ENCODE assay signal across 10 cellular contexts in the genomic region with DNA sequence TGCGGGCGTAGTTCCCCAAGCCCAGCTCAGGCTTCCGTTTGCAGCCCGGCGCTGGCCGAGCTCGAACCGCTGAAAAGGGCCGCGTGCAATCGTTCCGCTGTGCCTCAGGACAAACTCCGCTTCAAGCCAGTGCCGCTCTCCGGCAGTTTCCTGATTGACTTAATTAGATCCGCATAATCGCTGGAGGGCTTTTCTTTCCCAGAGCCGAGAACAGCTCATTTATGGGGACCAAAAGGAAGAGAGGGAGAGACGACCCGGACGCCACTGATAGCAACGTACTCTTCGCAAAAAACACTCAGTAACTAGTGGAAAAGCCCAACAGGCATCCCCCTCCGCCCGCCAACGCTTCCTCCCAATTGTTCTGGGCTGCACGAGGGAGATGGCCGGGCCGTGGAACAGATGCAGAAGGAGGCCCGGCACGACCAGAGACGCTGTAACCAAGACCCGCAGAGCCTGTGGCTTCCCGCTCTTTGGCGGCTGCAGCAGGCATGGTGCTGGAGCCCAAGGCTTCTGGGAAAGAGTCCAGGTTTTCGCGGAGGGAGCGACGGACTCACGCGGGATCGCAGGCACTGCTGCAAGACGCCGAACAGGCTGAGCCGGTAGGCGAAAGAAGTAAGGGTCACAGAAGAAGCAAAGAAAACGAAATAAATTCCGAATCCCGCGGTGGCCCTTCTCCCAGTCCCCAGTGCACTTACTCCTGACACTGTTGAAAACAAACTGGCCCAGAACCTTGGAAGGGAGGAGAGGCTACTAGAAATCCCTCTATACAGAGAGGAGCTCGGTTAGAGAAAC. TPM values are rescaled to one million over a fixed set of nuclear protein-coding genes. Genes with fewer than 3 reads are reported as not detected.
A peak's percentile ranks its signal among the peaks of the same experiment; 100 is the strongest.
DNase-seq lines count a peak whose midpoint lies in the region; ATAC-seq, FAIRE-seq and TF ChIP-seq lines count a peak whose summit lies in the region.
"Had no signal": no experiment of that assay in that cellular context is flagged by ENCODE, and none has a peak within 500 bp of the region (broad histone marks: within the 10 kb centered on the region; RNA-seq: fewer than 3 reads in every experiment).

No MANE protein-coding gene starts in this region.

- no peak for FAIRE-seq in H54 (lab: Jason Lieb, UNC)

- peaks cover 65% of the 10 kb centered on the region for H3K27me3 Mint-ChIP-seq in activated naive CD4-positive, alpha-beta T cell treated with anti-CD3 and anti-CD28 coated beads, Interleukin-2, amount 10 ng/mL, durations not matched to agents 7 days and 5 days

- H3K27ac ChIP-seq in mesenchymal stem cell (ENCODE audit: low read length, poor library complexity, severe bottlenecking) = no peak overlapping the region
- H3K27ac ChIP-seq in upper lobe of left lung = no peak overlapping the region

- H2BK12ac ChIP-seq in mesenchymal stem cell (ENCODE audit: low read length in 2 of 2) = no peak overlapping the region

- H4K91ac ChIP-seq in mesenchymal stem cell (ENCODE audit: low read length) = no peak overlapping the region

- no peaks in the 10 kb centered on the region for H3K79me1 ChIP-seq in mesenchymal stem cell (replicated peaks; ENCODE audit: low read length, poor library complexity, severe bottlenecking)

- H3K4me1 ChIP-seq in mesenchymal stem cell (ENCODE audit: control insufficient read depth, insufficient read depth, low read depth, low read length) (peaks cover 37% of the 10 kb centered on the region), upper lobe of left lung (peaks cover 34 to 66% (median 53%) of the 10 kb centered on the region in 4 donors)

- no peak overlapping the region for H2BK15ac ChIP-seq in mesenchymal stem cell (ENCODE audit: low read depth, poor library complexity, severe bottlenecking)

- H2BK120ac ChIP-seq in mesenchymal stem cell (ENCODE audit: low read depth, low read length) = no peak overlapping the region

- H3K9ac ChIP-seq in mesenchymal stem cell (ENCODE audit: low read length) = no peak overlapping the region

- no peaks in the 10 kb centered on the region for H3K9me3 Mint-ChIP-seq in activated naive CD4-positive, alpha-beta T cell treated with anti-CD3 and anti-CD28 coated beads, Interleukin-2, amount 10 ng/mL, durations not matched to agents 7 days and 5 days

- CTCF ChIA-PET in activated naive CD4-positive, alpha-beta T cell treated with anti-CD3 and anti-CD28 coated beads, Interleukin-2, amount 10 ng/mL, durations not matched to agents 7 days and 5 days (lab: Charles Lee) = interaction anchor here (0.8 to 5.3 kb wide), 11 partner anchors 10 to 293 kb away, joined by 3 to 36 read pairs (median 5); a partner anchor contains a TSS

- peak overlapping the region in 1 of 2 experiments; percentile 64 for H3K4me3 ChIP-seq in mesenchymal stem cell (ENCODE audit: insufficient read depth in 1 of 2, low read depth in 1 of 2, low read length in 2 of 2)
- H3K4me3 ChIP-seq in upper lobe of left lung = peak overlapping the region in 2 of 4 donors; percentile 3 to 13

- no peak overlapping the region for H2AK5ac ChIP-seq in mesenchymal stem cell (ENCODE audit: low read length, severe bottlenecking)

- H3K36me3 ChIP-seq in mesenchymal stem cell (ENCODE audit: control insufficient read depth in 1 of 2, insufficient read depth in 2 of 2, low read depth in 1 of 2, low read length in 2 of 2) (no peaks in the 10 kb centered on the region), upper lobe of left lung (no peaks in the 10 kb centered on the region)

- no peak overlapping the region for H3K14ac ChIP-seq in mesenchymal stem cell (ENCODE audit: low read length in 2 of 2)

- no peak for TF ChIP-seq EP300 in upper lobe of left lung (IDR thresholded peaks at IDR 0.05)

- peak overlapping the region; percentile 25 for H3K4me2 ChIP-seq in mesenchymal stem cell (ENCODE audit: low read length, poor library complexity, severe bottlenecking)

- DNase-seq in activated naive CD4-positive, alpha-beta T cell treated with anti-CD3 and anti-CD28 coated beads, Interleukin-2, amount 10 ng/mL, durations not matched to agents 7 days and 5 days = no peak
- no peak for DNase-seq in activated naive CD4-positive, alpha-beta T cell treated with Interleukin-2 at 50 U/mL for 16 hours
- DNase-seq in cerebellum (ENCODE audit: low spot score) = peak; percentile 32
- DNase-seq in mesenchymal stem cell = peak; percentile 22
- DNase-seq in upper lobe of left lung = peak; percentile 54 to 74
- DNase-seq in H54 (ENCODE audit: insufficient read length, low spot score) = no peak
- no peak for DNase-seq in DMS53 treated with DMSO at 0.1 percent for 48 hours (lab: John Stamatoyannopoulos, UW; ENCODE audit: unreplicated experiment)
- DNase-seq: COR-L47 had no signal

- peaks cover 40% of the 10 kb centered on the region for H3K36me3 Mint-ChIP-seq in activated naive CD4-positive, alpha-beta T cell treated with anti-CD3 and anti-CD28 coated beads, Interleukin-2, amount 10 ng/mL, durations not matched to agents 7 days and 5 days

- ATAC-seq in upper lobe of left lung (ENCODE audit: low FRiP score in 2 of 2) (no peak), HG03196 (IDR thresholded peaks at IDR 0.05; ENCODE audit: unreplicated experiment) (no peak)

- peaks cover 54 to 65% of the 10 kb centered on the region in 2 experiments for H3K27me3 ChIP-seq in mesenchymal stem cell (ENCODE audit: control insufficient read depth in 1 of 2, insufficient read depth in 1 of 2, low read length in 2 of 2)
- peaks cover 2 to 37% (median 24%) of the 10 kb centered on the region in 4 donors for H3K27me3 ChIP-seq in upper lobe of left lung

- no peak overlapping the region for H3K18ac ChIP-seq in mesenchymal stem cell (ENCODE audit: low read depth in 1 of 2, low read length in 2 of 2)

- peak overlapping the region in 1 of 2 experiments; percentile 64 for H3K23ac ChIP-seq in mesenchymal stem cell (ENCODE audit: low read length in 2 of 2)

- H3K4me1 Mint-ChIP-seq in activated naive CD4-positive, alpha-beta T cell treated with anti-CD3 and anti-CD28 coated beads, Interleukin-2, amount 10 ng/mL, durations not matched to agents 7 days and 5 days = peaks cover 45% of the 10 kb centered on the region

- WGBS in mesenchymal stem cell = 3% methylated on average over 34 of the region's 51 CpGs
- 15 to 25% methylated on average over 38 to 51 of the region's 51 CpGs for WGBS in upper lobe of left lung, 2 donors

- H4K8ac ChIP-seq in mesenchymal stem cell (ENCODE audit: low read length) = no peak overlapping the region

- H3K27ac Mint-ChIP-seq in activated naive CD4-positive, alpha-beta T cell treated with anti-CD3 and anti-CD28 coated beads, Interleukin-2, amount 10 ng/mL, durations not matched to agents 7 days and 5 days = no peak overlapping the region

- TF ChIP-seq CTCF in upper lobe of left lung (IDR thresholded peaks at IDR 0.05) = no peak

- TF ChIP-seq POLR2A in upper lobe of left lung (IDR thresholded peaks at IDR 0.05) (no peak), H54 (IDR thresholded peaks at IDR 0.05; ENCODE audit: low read depth, low read length) (no peak)

- no peaks in the 10 kb centered on the region for H3K9me3 ChIP-seq in mesenchymal stem cell (ENCODE audit: control insufficient read depth, low read length)
- H3K9me3 ChIP-seq in upper lobe of left lung = no peaks in the 10 kb centered on the region

- H2AFZ ChIP-seq in mesenchymal stem cell (ENCODE audit: low read depth, low read length) = no peak overlapping the region

- H3K4me3 Mint-ChIP-seq in activated naive CD4-positive, alpha-beta T cell treated with anti-CD3 and anti-CD28 coated beads, Interleukin-2, amount 10 ng/mL, durations not matched to agents 7 days and 5 days = peak overlapping the region; percentile 41

- H2BK5ac ChIP-seq in mesenchymal stem cell (ENCODE audit: low read depth, low read length, poor library complexity, severe bottlenecking) = no peak overlapping the region

- H3K4ac ChIP-seq in mesenchymal stem cell (ENCODE audit: low read depth in 1 of 2, low read length in 2 of 2) = no peak overlapping the region

RNA-seq across cellular contexts. Expression of a gene that starts 3.6 kb away (rescaled TPM):
- total RNA-seq in cerebellum (0.18 TPM), upper lobe of left lung (under 1 TPM; under 0.01 to 0.69 (median 0.40) TPM)
- not detected for polyA plus RNA-seq in mesenchymal stem cell (2013, experiment 1 of 2)
- not detected for polyA plus RNA-seq in mesenchymal stem cell (2013, experiment 2 of 2)
- total RNA-seq: epithelial cell of proximal tubule had no signal

RNA-seq across cellular contexts. Expression of a gene that starts 18.2 kb away (rescaled TPM):
- not detected for total RNA-seq in cerebellum
- polyA plus RNA-seq in mesenchymal stem cell (2013, experiment 1 of 2) = not detected
- polyA plus RNA-seq in mesenchymal stem cell (2013, experiment 2 of 2) = not detected
- not detected for total RNA-seq in upper lobe of left lung
- total RNA-seq: epithelial cell of proximal tubule had no signal

Comparison
In these comparisons a context has a peak if more than half of its experiments do, and no peak if none do; other contexts are left out.
1. DNase-seq: peak in cerebellum (single experiment), mesenchymal stem cell (single experiment) and upper lobe of left lung (2 of 2); none in activated naive CD4-positive, alpha-beta T cell treated with anti-CD3 and anti-CD28 coated beads, Interleukin-2, amount 10 ng/mL, durations not matched to agents 7 days and 5 days (single experiment), activated naive CD4-positive, alpha-beta T cell treated with Interleukin-2 at 50 U/mL for 16 hours (single experiment), H54 (single experiment) and DMS53 treated with DMSO at 0.1 percent for 48 hours (single experiment).